ENCODE assay signal across 1 cellular context in genomic region chr16:15033309-15033707, GRCh38.
TF ChIP-seq lines count a peak whose summit lies in the region.

No MANE protein-coding gene starts in this region.

TF ChIP-seq in SK-N-SH treated with all-trans-retinoic acid at 6 μM for 48 hours, 23 proteins besides CTCF, POLR2A, EP300 and RAD21 (continued from another document):
- TF ChIP-seq POU6F1 (CRISPR knock-in tag; IDR thresholded peaks at IDR 0.05; ENCODE audit: borderline replicate concordance, low read depth) (no peak), OSR1 (CRISPR knock-in tag; IDR thresholded peaks at IDR 0.05) (no peak), CSDC2 (CRISPR knock-in tag; IDR thresholded peaks at IDR 0.05) (no peak), ARNTL (CRISPR knock-in tag; IDR thresholded peaks at IDR 0.05; ENCODE audit: borderline replicate concordance, low read depth) (no peak), SNAI2 (CRISPR knock-in tag; IDR thresholded peaks at IDR 0.05) (no peak), PATZ1 (CRISPR knock-in tag; IDR thresholded peaks at IDR 0.05; ENCODE audit: borderline replicate concordance) (no peak)
TF ChIP-seq in SK-N-SH treated with all-trans-retinoic acid at 6 μM for 48 hours: peak in this region for 2.
